11 cellular contexts compared by ENCODE assay signal in the genomic region with DNA sequence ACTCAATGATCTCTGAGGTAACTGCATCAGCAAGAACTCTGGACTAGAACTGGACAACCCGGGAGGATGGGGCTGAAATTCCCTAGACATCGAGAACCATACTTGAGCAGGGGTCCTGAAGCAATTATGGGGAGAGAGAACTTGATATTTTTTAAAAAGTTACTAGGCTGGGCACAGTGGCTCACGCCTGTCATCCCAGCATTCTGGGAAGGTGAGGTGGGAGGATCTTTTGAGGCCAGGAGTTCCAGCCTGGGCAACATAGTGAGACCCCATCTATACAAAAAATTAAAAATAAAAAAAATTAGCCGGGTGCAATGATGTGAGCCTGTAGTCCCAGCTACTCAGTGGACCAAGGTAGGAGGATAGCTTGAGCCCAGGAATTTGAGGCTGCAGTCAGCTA. TPM values are rescaled to one million over a fixed set of nuclear protein-coding genes. Genes with fewer than 3 reads are reported as not detected.
DNase-seq lines count a peak whose midpoint lies in the region; ATAC-seq and TF ChIP-seq lines count a peak whose summit lies in the region.
"Had no signal": no experiment of that assay in that cellular context is flagged by ENCODE, and none has a peak within 500 bp of the region (broad histone marks: within the 10 kb centered on the region; RNA-seq: fewer than 3 reads in every experiment).

No MANE protein-coding gene starts in this region.

- TF ChIP-seq CTCF in Calu3 (IDR thresholded peaks at IDR 0.05; ENCODE audit: unreplicated experiment) = no peak
- no peak for TF ChIP-seq CTCF in PC-9 (conservative IDR thresholded peaks at IDR 0.05)
- TF ChIP-seq CTCF in psoas muscle (IDR thresholded peaks at IDR 0.05) = no peak

- H3K4me2 ChIP-seq in PC-9 = peak overlapping the region; percentile 79

- H3K9me3 Mint-ChIP-seq in Calu3 (ENCODE audit: low read depth, unreplicated experiment) = no peaks in the 10 kb centered on the region
- H3K9me3 Mint-ChIP-seq in central memory CD8-positive, alpha-beta T cell = no peaks in the 10 kb centered on the region

- no peaks in the 10 kb centered on the region for H3K9me3 ChIP-seq in PC-9 (ENCODE audit: insufficient read depth, low read depth)
- H3K9me3 ChIP-seq in psoas muscle = no peaks in the 10 kb centered on the region

- peaks cover 20% of the 10 kb centered on the region for H4K20me1 ChIP-seq in PC-9 (ENCODE audit: insufficient read depth)

- POLR2A ChIA-PET in PC-9 (lab: Charles Lee; ENCODE audit: unreplicated experiment) = interaction anchor here (0.5 kb wide), 1 partner anchor 390 kb away, joined by 3 read pairs; no protein-coding TSS in a partner anchor

- BruUV-seq in Calu3 (replicated peaks; lab: Mats Ljungman, UMichigan) (no TSS peak), PC-9 (replicated peaks; lab: Mats Ljungman, UMichigan) (no TSS peak)

- CTCF ChIA-PET in Calu3 (lab: Charles Lee) (no interaction called here), PC-9 (lab: Charles Lee) (no interaction called here)

- peaks cover 40% of the 10 kb centered on the region for H3F3A ChIP-seq in PC-9 (ENCODE audit: insufficient read depth, low read depth)

- peaks cover 19% of the 10 kb centered on the region for H3K4me1 Mint-ChIP-seq in Calu3 (ENCODE audit: low read depth, unreplicated experiment)
- peaks cover 50% of the 10 kb centered on the region for H3K4me1 Mint-ChIP-seq in central memory CD8-positive, alpha-beta T cell

- no peak overlapping the region for H3K4me3 Mint-ChIP-seq in Calu3 (ENCODE audit: low read depth, unreplicated experiment)
- H3K4me3 Mint-ChIP-seq in central memory CD8-positive, alpha-beta T cell = no peak overlapping the region

- H3K36me3 ChIP-seq in PC-9 (ENCODE audit: low read depth) (peaks cover 16% of the 10 kb centered on the region), psoas muscle (ENCODE audit: insufficient read depth in 1 of 2, low read depth in 1 of 2) (peaks cover 0 to 24% of the 10 kb centered on the region in 2 donors)

- DNase-seq in Calu3 (no peak), PC-9 (no peak), psoas muscle (no peak), NCI-H1436 treated with DMSO at 0.1 percent for 48 hours (lab: John Stamatoyannopoulos, UW) (no peak), posterior vena cava (ENCODE audit: low spot score) (no peak)
- DNase-seq in central memory CD8-positive, alpha-beta T cell (ENCODE audit: low spot score in 2 of 2) = no peak
- no peak for DNase-seq in effector CD4-positive, alpha-beta T cell
- DNase-seq: activated effector memory CD4-positive, alpha-beta T cell treated with Interleukin-2 at 50 U/mL for 16 hours; NCI-H524; retina had no signal

- 79 to 87% (median 84%) methylated on average over 4 of the region's 4 CpGs for WGBS in psoas muscle, 3 donors

- no peaks in the 10 kb centered on the region for H3K27me3 Mint-ChIP-seq in Calu3 (ENCODE audit: unreplicated experiment)
- no peaks in the 10 kb centered on the region for H3K27me3 Mint-ChIP-seq in central memory CD8-positive, alpha-beta T cell

- H3K27ac ChIP-seq in PC-9 = peak overlapping the region; percentile 86
- H3K27ac ChIP-seq in psoas muscle = peak overlapping the region; percentile 98

- H3K27me3 ChIP-seq in PC-9 (ENCODE audit: insufficient read depth, low read depth) (no peaks in the 10 kb centered on the region), psoas muscle (ENCODE audit: insufficient read depth in 3 of 3, low read length in 2 of 3) (no peaks in the 10 kb centered on the region)

- H3K4me1 ChIP-seq in PC-9 (replicated peaks; ENCODE audit: insufficient read depth) (peaks cover 34% of the 10 kb centered on the region), psoas muscle (peaks cover 20% of the 10 kb centered on the region)

- no peak for ATAC-seq in central memory CD8-positive, alpha-beta T cell (replicated peaks; ENCODE audit: extremely low read depth, poor library complexity, severe bottlenecking)
- no peak for ATAC-seq in psoas muscle
- ATAC-seq: Right ventricle myocardium inferior had no signal

- no peaks in the 10 kb centered on the region for H3K9me2 ChIP-seq in PC-9 (ENCODE audit: insufficient read depth)

- peak overlapping the region; percentile 89 for H3K27ac Mint-ChIP-seq in Calu3 (ENCODE audit: unreplicated experiment)
- peak overlapping the region; percentile 100 for H3K27ac Mint-ChIP-seq in central memory CD8-positive, alpha-beta T cell (ENCODE audit: low read depth)

- H3K4me3 ChIP-seq in PC-9 = no peak overlapping the region
- no peak overlapping the region for H3K4me3 ChIP-seq in psoas muscle

- intact Hi-C loops in Calu3 (cut with micrococcal nuclease; ENCODE audit: unreplicated experiment) (loop anchor here (1.0 kb wide), 1 partner anchor 9 kb away; a partner anchor contains a TSS), PC-9 (cut with micrococcal nuclease; ENCODE audit: unreplicated experiment) (no loop called here), psoas muscle (cut with DNase I) (no loop called here), posterior vena cava (cut with DNase I) (no loop called here)

- peaks cover 45% of the 10 kb centered on the region for H3K36me3 Mint-ChIP-seq in Calu3 (ENCODE audit: insufficient read depth, unreplicated experiment)
- H3K36me3 Mint-ChIP-seq in central memory CD8-positive, alpha-beta T cell (ENCODE audit: insufficient read depth) = peaks cover 53% of the 10 kb centered on the region

- no peak overlapping the region for H2AFZ ChIP-seq in PC-9

- H3K79me2 ChIP-seq in PC-9 (ENCODE audit: low read depth) = peaks cover 26% of the 10 kb centered on the region

RNA-seq across cellular contexts. Expression of a gene that starts 2.3 kb away (rescaled TPM):
- total RNA-seq in Calu3 (2022) (159 and 161 TPM in 2 replicates), PC-9 (2021) (159 and 199 TPM in 2 replicates), psoas muscle (100 to 1,000 TPM in 1 of 4 donors, 10 to 100 TPM in 3; 32.6 to 105 (median 42.6) TPM), posterior vena cava (10 to 100 TPM; 56.2 to 63.2 TPM)
- 10 to 100 TPM; 20.8 to 32.0 (median 24.4) TPM for polyA plus RNA-seq in psoas muscle

RNA-seq across cellular contexts. Expression of a gene that starts 8.9 kb away (rescaled TPM):
- 136 and 162 TPM in 2 replicates for total RNA-seq in Calu3 (2022)
- total RNA-seq in PC-9 (2021) = 212 and 294 TPM in 2 replicates
- total RNA-seq in psoas muscle = 100 to 1,000 TPM; 111 to 209 (median 158) TPM
- 100 to 1,000 TPM in 2 of 3 donors, 10 to 100 TPM in 1; 77.8 to 145 (median 136) TPM for polyA plus RNA-seq in psoas muscle
- total RNA-seq in posterior vena cava = 10 to 100 TPM; 36.8 to 56.6 TPM

RNA-seq across cellular contexts. Expression of a gene that starts 24.6 kb away (rescaled TPM):
- 134 and 139 TPM in 2 replicates for total RNA-seq in Calu3 (2022)
- 205 and 259 TPM in 2 replicates for total RNA-seq in PC-9 (2021)
- 10 to 100 TPM; 37.9 to 45.3 (median 43.2) TPM for total RNA-seq in psoas muscle
- polyA plus RNA-seq in psoas muscle = 10 to 100 TPM; 45.3 to 63.5 (median 50.8) TPM
- 10 to 100 TPM; 43.5 to 46.1 TPM for total RNA-seq in posterior vena cava

RNA-seq across cellular contexts. Expression of a gene that starts 45.4 kb away (rescaled TPM):
- total RNA-seq in Calu3 (2022) = 1.2 and 1.3 TPM in 2 replicates
- total RNA-seq in PC-9 (2021) = 1.4 TPM in 2 replicates
- under 1 TPM in 2 of 4 donors, not detected in 2; 0.15 to 0.25 TPM for total RNA-seq in psoas muscle
- polyA plus RNA-seq in psoas muscle = under 1 TPM; 0.05 to 0.10 (median 0.08) TPM
- 1 to 10 TPM in 1 of 2 donors, under 1 TPM in 1; 0.95 to 1.6 TPM for total RNA-seq in posterior vena cava
- total RNA-seq: Right ventricle myocardium inferior had no signal

RNA-seq across cellular contexts. Expression of a gene that starts 51.3 kb away (rescaled TPM):
- total RNA-seq in Calu3 (2022) (107 and 111 TPM in 2 replicates), PC-9 (2021) (192 and 248 TPM in 2 replicates), psoas muscle (100 to 1,000 TPM; 216 to 306 (median 287) TPM), posterior vena cava (100 to 1,000 TPM; 157 to 177 TPM)
- polyA plus RNA-seq in psoas muscle = 100 to 1,000 TPM; 488 to 805 (median 716) TPM
